ENCODE assay signal across 27 cellular contexts in genomic region chr1:11560061-11560460, GRCh38.
"Had no signal": no experiment of that assay in that cellular context is flagged by ENCODE, and none has a peak within 500 bp of the region (broad histone marks: within the 10 kb centered on the region; RNA-seq: fewer than 3 reads in every experiment).

No MANE protein-coding gene starts in this region.

- DNase-seq: naive B cell; naive thymus-derived CD8-positive, alpha-beta T cell; nephron progenitor cell; occipital lobe; ovary; psoas muscle; right cardiac atrium; stimulated activated CD4-positive, alpha-beta T cell treated with anti-CD3 and anti-CD28 coated beads, Interleukin-12 subunit alpha, Interleukin-12 subunit beta, amount 100 ng/mL, for 4 hours; stimulated activated CD4-positive, alpha-beta T cell treated with anti-CD3 and anti-CD28 coated beads, Interleukin-1b, Interleukin-23, amount 100 ng/mL, for 48 hours; stimulated activated CD4-positive, alpha-beta T cell treated with anti-CD3 and anti-CD28 coated beads, Interleukin-4, amount 100 ng/mL, for 1 hour; stimulated activated CD4-positive, alpha-beta T cell treated with anti-CD3 and anti-CD28 coated beads, Interleukin-4, amount 100 ng/mL, for 4 hours; stimulated activated CD8-positive, alpha-beta memory T cell treated with anti-CD3 and anti-CD28 coated beads, Interleukin-4, amount 100 ng/mL, for 48 hours; stimulated activated naive CD4-positive, alpha-beta T cell; stomach; thyroid gland; trophoblast cell; uterus had no signal

- H3K9ac ChIP-seq: parathyroid adenoma had no signal

- H3K4me3 ChIP-seq: ovary, psoas muscle, skin epidermis, smooth muscle cell, spleen, stomach, thoracic aorta, thyroid gland, tibial nerve, upper lobe of left lung, uterus had no signal

- H3K36me3 ChIP-seq: ovary, spleen, stomach, thoracic aorta, thyroid gland, tibial nerve, upper lobe of left lung, uterus had no signal

- H3K79me2 ChIP-seq: parathyroid adenoma had no signal

- H3K27ac ChIP-seq: ovary, parathyroid adenoma, psoas muscle, skin epidermis, spleen, stomach, thoracic aorta, thyroid gland, tibial nerve, upper lobe of left lung, uterus had no signal

- H3K4me2 ChIP-seq: smooth muscle cell had no signal

- H3K27me3 ChIP-seq: ovary, thyroid gland, upper lobe of left lung had no signal

- H3K4me1 ChIP-seq: parathyroid adenoma, psoas muscle, stomach, thyroid gland, tibial nerve, upper lobe of left lung, uterus had no signal

- ATAC-seq: naive thymus-derived CD8-positive, alpha-beta T cell; natural killer cell treated with Interleukin-12 subunit alpha and Interleukin-12 subunit beta and Interleukin-15 and Interleukin-18, amount 100 ng/mL, for 72 hours; psoas muscle; right cardiac atrium; sciatic nerve; stimulated activated memory B cell treated with anti-CD40 and anti-IgM and Interleukin-4, amounts not matched to agents 10 μg/mL and 1 μg/mL and 100 μg/mL, for 72 hours had no signal

- H3K9me3 ChIP-seq: ovary, psoas muscle, spleen, stomach, thoracic aorta, thyroid gland, tibial nerve, upper lobe of left lung, uterus had no signal

- H2AFZ ChIP-seq: parathyroid adenoma had no signal
